Comparison of ENCODE assay signal across 14 cellular contexts in the genomic region with DNA sequence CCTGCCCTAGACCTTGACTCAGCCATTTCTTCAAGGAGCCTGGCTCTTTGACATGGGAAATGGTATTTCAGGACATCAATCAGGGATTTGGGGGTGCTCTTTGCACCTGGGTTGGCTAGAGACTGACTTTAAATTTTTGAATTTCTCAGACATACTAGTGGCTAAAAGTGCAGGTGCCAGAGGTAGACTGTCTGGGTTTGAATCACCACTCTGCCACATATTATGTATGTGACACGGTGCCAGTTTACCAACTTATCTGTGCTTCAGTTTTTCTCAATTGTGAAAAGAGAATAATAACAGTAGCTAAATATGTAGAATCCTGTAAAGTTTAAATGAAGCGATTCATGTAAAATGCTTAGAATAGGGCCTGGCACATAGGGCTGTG. TPM values are rescaled to one million over a fixed set of nuclear protein-coding genes. Genes with fewer than 3 reads are reported as not detected.
DNase-seq lines count a peak whose midpoint lies in the region; ATAC-seq and TF ChIP-seq lines count a peak whose summit lies in the region.
"Had no signal": no experiment of that assay in that cellular context is flagged by ENCODE, and none has a peak within 500 bp of the region (broad histone marks: within the 10 kb centered on the region; RNA-seq: fewer than 3 reads in every experiment).

No MANE protein-coding gene starts in this region.

- no peaks in the 10 kb centered on the region for H3K27me3 ChIP-seq in right cardiac atrium (ENCODE audit: control insufficient read depth, insufficient read depth)
- no peaks in the 10 kb centered on the region for H3K27me3 ChIP-seq in muscle layer of duodenum (ENCODE audit: low read depth, low read length)
- no peaks in the 10 kb centered on the region for H3K27me3 ChIP-seq in uterus

- H3K4me3 ChIP-seq in right cardiac atrium (ENCODE audit: low read length) (no peak overlapping the region), muscle layer of duodenum (ENCODE audit: low read depth in 1 of 2, low read length in 2 of 2) (no peak overlapping the region), uterus (no peak overlapping the region)

- CTCF ChIA-PET in Calu3 (lab: Charles Lee), result interaction anchor here (0.6 to 0.8 kb wide), 2 partner anchors 51 to 65 kb away, joined by 3 to 4 read pairs; no protein-coding TSS in a partner anchor

- TF ChIP-seq POLR2A in uterus (IDR thresholded peaks at IDR 0.05), result no peak

- TF ChIP-seq CTCF in uterus (IDR thresholded peaks at IDR 0.05), result no peak
- no peak for TF ChIP-seq CTCF in Calu3 (IDR thresholded peaks at IDR 0.05; ENCODE audit: unreplicated experiment)

- WGBS in right cardiac atrium, result 80% methylated on average over 2 of the region's 2 CpGs

- no peak overlapping the region for H3K4me3 Mint-ChIP-seq in activated naive CD8-positive, alpha-beta T cell treated with anti-CD3 and anti-CD28 coated beads for 36 hours
- H3K4me3 Mint-ChIP-seq in activated T-helper 2 cell treated with anti-CD3 and anti-CD28 coated beads, Interferon-gamma antibody, Interleukin-2, Interleukin-4, amounts not matched to agents 10 μg/mL and 5 μg/mL and 100 μg/mL, durations not matched to agents 14 hours and 24 hours and 36 hours (ENCODE audit: low read depth), result no peak overlapping the region
- H3K4me3 Mint-ChIP-seq in Calu3 (ENCODE audit: low read depth, unreplicated experiment), result no peak overlapping the region
- H3K4me3 Mint-ChIP-seq: CD8-positive, alpha-beta T cell had no signal

- H3K27ac Mint-ChIP-seq in activated naive CD8-positive, alpha-beta T cell treated with anti-CD3 and anti-CD28 coated beads for 36 hours, result peak overlapping the region; percentile 77
- no peak overlapping the region for H3K27ac Mint-ChIP-seq in activated T-helper 2 cell treated with anti-CD3 and anti-CD28 coated beads, Interferon-gamma antibody, Interleukin-2, Interleukin-4, amounts not matched to agents 10 μg/mL and 5 μg/mL and 100 μg/mL, durations not matched to agents 14 hours and 24 hours and 36 hours
- H3K27ac Mint-ChIP-seq in Calu3 (ENCODE audit: unreplicated experiment), result no peak overlapping the region
- H3K27ac Mint-ChIP-seq: CD8-positive, alpha-beta T cell; naive thymus-derived CD4-positive, alpha-beta T cell had no signal

- BruUV-seq in Calu3 (replicated peaks; lab: Mats Ljungman, UMichigan), result no TSS peak

- H3K27ac ChIP-seq in right cardiac atrium (ENCODE audit: low read length) (peak overlapping the region; percentile 47), muscle layer of duodenum (ENCODE audit: low read length) (peak overlapping the region; percentile 91), uterus (peak overlapping the region; percentile 22 to 78)

- H3K36me3 ChIP-seq in muscle layer of duodenum (ENCODE audit: control insufficient read depth in 1 of 2, insufficient read depth in 2 of 2, low read length in 2 of 2) (no peaks in the 10 kb centered on the region), uterus (no peaks in the 10 kb centered on the region)

- H3K27me3 Mint-ChIP-seq in activated naive CD8-positive, alpha-beta T cell treated with anti-CD3 and anti-CD28 coated beads for 36 hours, result no peaks in the 10 kb centered on the region
- H3K27me3 Mint-ChIP-seq in activated T-helper 2 cell treated with anti-CD3 and anti-CD28 coated beads, Interferon-gamma antibody, Interleukin-2, Interleukin-4, amounts not matched to agents 10 μg/mL and 5 μg/mL and 100 μg/mL, durations not matched to agents 14 hours and 24 hours and 36 hours (ENCODE audit: low read depth), result no peaks in the 10 kb centered on the region
- no peaks in the 10 kb centered on the region for H3K27me3 Mint-ChIP-seq in Calu3 (ENCODE audit: unreplicated experiment)
- H3K27me3 Mint-ChIP-seq: naive thymus-derived CD4-positive, alpha-beta T cell had no signal

- no peaks in the 10 kb centered on the region for H3K9me3 Mint-ChIP-seq in activated naive CD8-positive, alpha-beta T cell treated with anti-CD3 and anti-CD28 coated beads for 36 hours
- no peaks in the 10 kb centered on the region for H3K9me3 Mint-ChIP-seq in activated T-helper 2 cell treated with anti-CD3 and anti-CD28 coated beads, Interferon-gamma antibody, Interleukin-2, Interleukin-4, amounts not matched to agents 10 μg/mL and 5 μg/mL and 100 μg/mL, durations not matched to agents 14 hours and 24 hours and 36 hours
- no peaks in the 10 kb centered on the region for H3K9me3 Mint-ChIP-seq in Calu3 (ENCODE audit: low read depth, unreplicated experiment)
- H3K9me3 Mint-ChIP-seq: CD8-positive, alpha-beta T cell; naive thymus-derived CD4-positive, alpha-beta T cell had no signal

- H3K9me3 ChIP-seq in right cardiac atrium (ENCODE audit: control insufficient read depth, low read length) (no peaks in the 10 kb centered on the region), muscle layer of duodenum (ENCODE audit: control insufficient read depth in 1 of 2, low read length in 2 of 2) (no peaks in the 10 kb centered on the region), uterus (no peaks in the 10 kb centered on the region)

- ATAC-seq in right cardiac atrium, result no peak
- no peak for ATAC-seq in Right ventricle myocardium superior (ENCODE audit: poor library complexity)
- ATAC-seq: CD8-positive, alpha-beta T cell had no signal

- H3K4me1 Mint-ChIP-seq in activated naive CD8-positive, alpha-beta T cell treated with anti-CD3 and anti-CD28 coated beads for 36 hours, result peaks cover 14% of the 10 kb centered on the region
- H3K4me1 Mint-ChIP-seq in activated T-helper 2 cell treated with anti-CD3 and anti-CD28 coated beads, Interferon-gamma antibody, Interleukin-2, Interleukin-4, amounts not matched to agents 10 μg/mL and 5 μg/mL and 100 μg/mL, durations not matched to agents 14 hours and 24 hours and 36 hours (ENCODE audit: low read depth), result peaks cover 8% of the 10 kb centered on the region
- H3K4me1 Mint-ChIP-seq in Calu3 (ENCODE audit: low read depth, unreplicated experiment), result peaks cover 4% of the 10 kb centered on the region

- H3K36me3 Mint-ChIP-seq in activated naive CD8-positive, alpha-beta T cell treated with anti-CD3 and anti-CD28 coated beads for 36 hours, result peaks cover 3% of the 10 kb centered on the region
- H3K36me3 Mint-ChIP-seq in activated T-helper 2 cell treated with anti-CD3 and anti-CD28 coated beads, Interferon-gamma antibody, Interleukin-2, Interleukin-4, amounts not matched to agents 10 μg/mL and 5 μg/mL and 100 μg/mL, durations not matched to agents 14 hours and 24 hours and 36 hours (ENCODE audit: low read depth), result no peaks in the 10 kb centered on the region
- peaks cover 8% of the 10 kb centered on the region for H3K36me3 Mint-ChIP-seq in Calu3 (ENCODE audit: insufficient read depth, unreplicated experiment)
- H3K36me3 Mint-ChIP-seq: CD8-positive, alpha-beta T cell; naive thymus-derived CD4-positive, alpha-beta T cell had no signal

- peaks cover 11% of the 10 kb centered on the region for H3K4me1 ChIP-seq in right cardiac atrium (ENCODE audit: control insufficient read depth, insufficient read depth, low read length)
- H3K4me1 ChIP-seq in muscle layer of duodenum (ENCODE audit: control insufficient read depth in 1 of 2, insufficient read depth in 2 of 2, low read length in 2 of 2), result peaks cover 19 to 22% of the 10 kb centered on the region in 2 donors
- peaks cover 0 to 21% of the 10 kb centered on the region in 2 donors for H3K4me1 ChIP-seq in uterus

- no peak for DNase-seq in right cardiac atrium
- DNase-seq in Right ventricle myocardium superior, result no peak
- DNase-seq in activated naive CD8-positive, alpha-beta T cell treated with anti-CD3 and anti-CD28 coated beads for 36 hours, result no peak
- DNase-seq in uterus, result no peak
- no peak for DNase-seq in activated T-helper 2 cell treated with anti-CD3 and anti-CD28 coated beads, Interferon-gamma antibody, Interleukin-2, Interleukin-4, amounts not matched to agents 10 μg/mL and 5 μg/mL and 100 μg/mL, durations not matched to agents 14 hours and 24 hours and 36 hours (ENCODE audit: low spot score)
- no peak for DNase-seq in Calu3
- no peak for DNase-seq in activated CD4-positive, CD25-positive, alpha-beta regulatory T cell (lab: John Stamatoyannopoulos, UW)
- DNase-seq: CD8-positive, alpha-beta T cell; cerebellar nuclear complex; naive thymus-derived CD4-positive, alpha-beta T cell; NCI-H1092; NCI-H510A treated with DMSO at 0.1 percent for 48 hours; SHP77 treated with DMSO at 0.1 percent for 48 hours had no signal

- intact Hi-C loops in right cardiac atrium (cut with DNase I) (no loop called here), Right ventricle myocardium superior (cut with DNase I) (no loop called here), uterus (cut with DNase I; ENCODE audit: low total_unique reads) (loop anchor here (5.0 kb wide), 1 partner anchor 42 kb away; no protein-coding TSS in a partner anchor), Calu3 (cut with micrococcal nuclease; ENCODE audit: unreplicated experiment) (loop anchor here (5.0 kb wide), 1 partner anchor 68 kb away; no protein-coding TSS in a partner anchor)
- intact Hi-C loops in activated T-helper 2 cell treated with anti-CD3 and anti-CD28 coated beads, Interferon-gamma antibody, Interleukin-2, Interleukin-4, amounts not matched to agents 10 μg/mL and 5 μg/mL and 100 μg/mL, durations not matched to agents 14 hours and 24 hours and 36 hours (cut with micrococcal nuclease), result no loop called here

RNA-seq across cellular contexts. Expression of a gene that starts 49.2 kb away (rescaled TPM):
- total RNA-seq in right cardiac atrium (100 to 1,000 TPM; 242 to 283 (median 249) TPM), Right ventricle myocardium superior (56.3 TPM), uterus (100 to 1,000 TPM; 119 to 205 (median 154) TPM), Calu3 (2022) (386 and 394 TPM in 2 replicates)
- 183 TPM for polyA plus RNA-seq in right cardiac atrium
- 10 to 100 TPM; 86.5 to 90.7 TPM for total RNA-seq in activated naive CD8-positive, alpha-beta T cell treated with anti-CD3 and anti-CD28 coated beads for 36 hours
- 91.2 and 93.3 TPM in 2 replicates for total RNA-seq in activated T-helper 2 cell treated with anti-CD3 and anti-CD28 coated beads, Interferon-gamma antibody, Interleukin-2, Interleukin-4, amounts not matched to agents 10 μg/mL and 5 μg/mL and 100 μg/mL, durations not matched to agents 14 hours and 24 hours and 36 hours

Comparison
In these comparisons a context has a peak if more than half of its experiments do, and no peak if none do; other contexts are left out.
1. intact Hi-C loops: an anchor here in uterus (5.0 kb wide) and Calu3 (5.0 kb wide); none called in right cardiac atrium, Right ventricle myocardium superior and activated T-helper 2 cell treated with anti-CD3 and anti-CD28 coated beads, Interferon-gamma antibody, Interleukin-2, Interleukin-4, amounts not matched to agents 10 μg/mL and 5 μg/mL and 100 μg/mL, durations not matched to agents 14 hours and 24 hours and 36 hours.